ENCODE assay signal across 25 cellular contexts in the genomic region with DNA sequence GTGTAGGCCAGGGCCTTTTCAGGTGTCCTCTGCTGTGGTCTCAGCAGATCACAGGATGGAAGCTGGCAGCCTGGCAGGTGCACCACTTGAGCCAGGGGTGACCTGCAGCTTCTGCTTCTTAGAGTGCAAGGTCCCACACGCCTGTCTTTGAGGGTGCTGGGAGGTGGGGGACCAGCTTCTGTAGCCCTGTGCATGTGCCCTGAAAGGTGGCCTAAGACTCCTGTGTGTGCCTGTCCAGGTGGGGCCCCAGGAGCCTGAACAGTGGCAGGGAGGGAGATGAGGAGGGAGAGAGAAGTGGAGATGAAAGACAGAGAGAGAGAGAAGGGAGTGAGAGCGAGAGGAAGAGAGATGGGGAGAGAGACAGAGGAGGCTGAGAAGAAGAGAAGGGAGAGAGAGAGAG.
"Had no signal": no experiment of that assay in that cellular context is flagged by ENCODE, and none has a peak within 500 bp of the region (broad histone marks: within the 10 kb centered on the region; RNA-seq: fewer than 3 reads in every experiment).

No MANE protein-coding gene starts in this region.

- H3K4me3 ChIP-seq: ovary, psoas muscle, right lobe of liver, sigmoid colon, stomach, thoracic aorta, thyroid gland, tibial nerve, upper lobe of left lung, uterus had no signal

- H3K4me1 ChIP-seq: parathyroid adenoma, psoas muscle, right lobe of liver, sigmoid colon, stomach, thyroid gland, tibial nerve, upper lobe of left lung, uterus had no signal

- H3K36me3 ChIP-seq: neutrophil, ovary, right lobe of liver, sigmoid colon, stomach, thoracic aorta, thyroid gland, tibial nerve, upper lobe of left lung, uterus had no signal

- H3K27me3 ChIP-seq: ovary, right lobe of liver, sigmoid colon, stomach, thyroid gland, tibial nerve, upper lobe of left lung, uterus had no signal

- H3K27ac ChIP-seq: neutrophil, ovary, parathyroid adenoma, psoas muscle, right lobe of liver, sigmoid colon, stomach, thoracic aorta, thyroid gland, tibial nerve, upper lobe of left lung, uterus had no signal

- H2AFZ ChIP-seq: parathyroid adenoma had no signal

- H3K9me3 ChIP-seq: neutrophil, ovary, psoas muscle, right lobe of liver, sigmoid colon, stomach, thoracic aorta, thyroid gland, tibial nerve, upper lobe of left lung, uterus had no signal

- ATAC-seq: naive thymus-derived CD8-positive, alpha-beta T cell; psoas muscle; right cardiac atrium; right lobe of liver; stimulated activated naive B cell treated with anti-CD40 and anti-IgM and Interleukin-4, amounts not matched to agents 10 μg/mL and 1 μg/mL and 100 μg/mL, for 72 hours had no signal

- H3K79me2 ChIP-seq: parathyroid adenoma had no signal

- DNase-seq: naive B cell; naive thymus-derived CD8-positive, alpha-beta T cell; nephron progenitor cell; nucleus accumbens; ovary; psoas muscle; sigmoid colon; small intestine; stimulated activated CD4-positive, alpha-beta T cell treated with anti-CD3 and anti-CD28 coated beads, Interleukin-15, amount 100 ng/mL, for 24 hours; stimulated activated CD4-positive, alpha-beta T cell treated with anti-CD3 and anti-CD28 coated beads, Interleukin-4, amount 100 ng/mL, for 1 hour; stimulated activated CD4-positive, alpha-beta T cell treated with anti-CD3 and anti-CD28 coated beads, Interleukin-4, amount 100 ng/mL, for 4 hours; stimulated activated CD8-positive, alpha-beta memory T cell treated with anti-CD3 and anti-CD28 coated beads, Interleukin-4, amount 100 ng/mL, for 48 hours; stimulated activated naive B cell treated with anti-CD40 and anti-IgM and Interleukin-4, amounts not matched to agents 10 μg/mL and 1 μg/mL and 100 μg/mL, for 72 hours; stimulated activated naive CD4-positive, alpha-beta T cell treated with Interleukin-2 at 50 U/mL for 16 hours; stomach; thyroid gland; trophoblast cell; upper lobe of left lung; uterus had no signal
